1 cellular context compared by ENCODE assay signal in the genomic region with DNA sequence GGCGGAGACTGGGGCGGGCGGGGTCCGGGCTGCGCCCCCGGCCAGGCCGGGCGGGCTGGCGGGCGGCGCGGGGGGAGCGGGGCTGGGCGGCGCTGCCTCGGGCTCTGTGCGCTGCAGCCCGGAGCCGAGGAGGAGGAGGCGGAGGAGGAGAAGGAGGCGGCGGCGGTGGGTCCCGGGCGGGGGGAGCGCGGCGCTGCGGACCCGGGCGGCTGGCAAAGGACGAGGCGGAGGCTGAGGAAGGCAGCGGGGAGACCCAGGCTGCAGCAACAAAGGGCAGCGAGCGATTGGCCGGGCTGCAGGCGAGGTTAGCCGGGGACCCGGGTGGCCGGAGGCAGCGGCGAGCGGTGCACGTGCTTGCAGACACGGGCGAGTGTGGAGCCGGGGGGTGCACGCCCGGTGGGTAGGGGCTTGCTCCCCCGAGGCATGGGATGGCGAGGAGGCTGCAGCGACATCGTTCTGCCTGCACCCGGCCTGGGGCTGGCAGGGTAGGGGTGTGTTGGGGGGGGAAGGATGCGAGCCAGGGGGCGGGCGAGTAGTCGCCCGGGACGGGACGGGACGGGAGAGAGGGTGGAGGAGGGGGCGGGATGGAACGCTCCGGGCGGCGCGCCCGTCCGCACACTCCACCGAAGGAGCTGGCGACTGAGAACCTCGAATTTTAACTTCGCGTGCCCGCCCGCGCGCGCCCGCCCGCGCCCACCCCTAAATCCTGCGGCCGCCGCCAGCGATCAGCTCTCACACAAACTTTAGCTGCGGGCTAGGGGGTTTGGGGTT.
A peak's percentile ranks its signal among the peaks of the same experiment; 100 is the strongest.
TF ChIP-seq lines count a peak whose summit lies in the region.

No MANE protein-coding gene starts in this region.

TF ChIP-seq in HepG2, 621 proteins besides CTCF, POLR2A, EP300 and RAD21 (continued from another document and continues in another):
- no peak for TF ChIP-seq NRL (CRISPR knock-in tag; IDR thresholded peaks at IDR 0.05; ENCODE audit: borderline replicate concordance)
- TF ChIP-seq MAFF (IDR thresholded peaks at IDR 0.05; ENCODE audit: low read depth, low read length), result no peak
- no peak for TF ChIP-seq U2AF1 (optimal IDR thresholded peaks at IDR 0.05; ENCODE audit: low read depth, low read length)
- TF ChIP-seq ZNF564 (CRISPR knock-in tag; IDR thresholded peaks at IDR 0.05), result no peak
- no peak for TF ChIP-seq RBAK (CRISPR knock-in tag; IDR thresholded peaks at IDR 0.05)
- no peak for TF ChIP-seq ZNF737 (CRISPR knock-in tag; IDR thresholded peaks at IDR 0.05; ENCODE audit: borderline replicate concordance)
- TF ChIP-seq, protein P1, sequence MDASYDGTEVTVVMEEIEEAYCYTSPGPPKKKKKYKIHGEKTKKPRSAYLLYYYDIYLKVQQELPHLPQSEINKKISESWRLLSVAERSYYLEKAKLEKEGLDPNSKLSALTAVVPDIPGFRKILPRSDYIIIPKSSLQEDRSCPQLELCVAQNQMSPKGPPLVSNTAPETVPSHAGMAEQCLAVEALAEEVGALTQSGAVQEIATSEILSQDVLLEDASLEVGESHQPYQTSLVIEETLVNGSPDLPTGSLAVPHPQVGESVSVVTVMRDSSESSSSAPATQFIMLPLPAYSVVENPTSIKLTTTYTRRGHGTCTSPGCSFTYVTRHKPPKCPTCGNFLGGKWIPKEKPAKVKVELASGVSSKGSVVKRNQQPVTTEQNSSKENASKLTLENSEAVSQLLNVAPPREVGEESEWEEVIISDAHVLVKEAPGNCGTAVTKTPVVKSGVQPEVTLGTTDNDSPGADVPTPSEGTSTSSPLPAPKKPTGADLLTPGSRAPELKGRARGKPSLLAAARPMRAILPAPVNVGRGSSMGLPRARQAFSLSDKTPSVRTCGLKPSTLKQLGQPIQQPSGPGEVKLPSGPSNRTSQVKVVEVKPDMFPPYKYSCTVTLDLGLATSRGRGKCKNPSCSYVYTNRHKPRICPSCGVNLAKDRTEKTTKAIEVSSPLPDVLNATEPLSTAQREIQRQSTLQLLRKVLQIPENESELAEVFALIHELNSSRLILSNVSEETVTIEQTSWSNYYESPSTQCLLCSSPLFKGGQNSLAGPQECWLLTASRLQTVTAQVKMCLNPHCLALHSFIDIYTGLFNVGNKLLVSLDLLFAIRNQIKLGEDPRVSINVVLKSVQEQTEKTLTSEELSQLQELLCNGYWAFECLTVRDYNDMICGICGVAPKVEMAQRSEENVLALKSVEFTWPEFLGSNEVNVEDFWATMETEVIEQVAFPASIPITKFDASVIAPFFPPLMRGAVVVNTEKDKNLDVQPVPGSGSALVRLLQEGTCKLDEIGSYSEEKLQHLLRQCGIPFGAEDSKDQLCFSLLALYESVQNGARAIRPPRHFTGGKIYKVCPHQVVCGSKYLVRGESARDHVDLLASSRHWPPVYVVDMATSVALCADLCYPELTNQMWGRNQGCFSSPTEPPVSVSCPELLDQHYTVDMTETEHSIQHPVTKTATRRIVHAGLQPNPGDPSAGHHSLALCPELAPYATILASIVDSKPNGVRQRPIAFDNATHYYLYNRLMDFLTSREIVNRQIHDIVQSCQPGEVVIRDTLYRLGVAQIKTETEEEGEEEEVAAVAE (CRISPR knock-in tag; IDR thresholded peaks at IDR 0.05; ENCODE audit: borderline replicate concordance), result no peak
- TF ChIP-seq, protein P2, sequence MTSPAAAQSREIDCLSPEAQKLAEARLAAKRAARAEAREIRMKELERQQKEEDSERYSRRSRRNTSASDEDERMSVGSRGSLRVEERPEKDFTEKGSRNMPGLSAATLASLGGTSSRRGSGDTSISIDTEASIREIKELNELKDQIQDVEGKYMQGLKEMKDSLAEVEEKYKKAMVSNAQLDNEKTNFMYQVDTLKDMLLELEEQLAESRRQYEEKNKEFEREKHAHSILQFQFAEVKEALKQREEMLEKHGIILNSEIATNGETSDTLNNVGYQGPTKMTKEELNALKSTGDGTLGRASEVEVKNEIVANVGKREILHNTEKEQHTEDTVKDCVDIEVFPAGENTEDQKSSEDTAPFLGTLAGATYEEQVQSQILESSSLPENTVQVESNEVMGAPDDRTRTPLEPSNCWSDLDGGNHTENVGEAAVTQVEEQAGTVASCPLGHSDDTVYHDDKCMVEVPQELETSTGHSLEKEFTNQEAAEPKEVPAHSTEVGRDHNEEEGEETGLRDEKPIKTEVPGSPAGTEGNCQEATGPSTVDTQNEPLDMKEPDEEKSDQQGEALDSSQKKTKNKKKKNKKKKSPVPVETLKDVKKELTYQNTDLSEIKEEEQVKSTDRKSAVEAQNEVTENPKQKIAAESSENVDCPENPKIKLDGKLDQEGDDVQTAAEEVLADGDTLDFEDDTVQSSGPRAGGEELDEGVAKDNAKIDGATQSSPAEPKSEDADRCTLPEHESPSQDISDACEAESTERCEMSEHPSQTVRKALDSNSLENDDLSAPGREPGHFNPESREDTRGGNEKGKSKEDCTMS (CRISPR knock-in tag; conservative IDR thresholded peaks at IDR 0.05), result no peak
- no peak for TF ChIP-seq MXD4 (CRISPR knock-in tag; IDR thresholded peaks at IDR 0.05)
- TF ChIP-seq, protein P3, sequence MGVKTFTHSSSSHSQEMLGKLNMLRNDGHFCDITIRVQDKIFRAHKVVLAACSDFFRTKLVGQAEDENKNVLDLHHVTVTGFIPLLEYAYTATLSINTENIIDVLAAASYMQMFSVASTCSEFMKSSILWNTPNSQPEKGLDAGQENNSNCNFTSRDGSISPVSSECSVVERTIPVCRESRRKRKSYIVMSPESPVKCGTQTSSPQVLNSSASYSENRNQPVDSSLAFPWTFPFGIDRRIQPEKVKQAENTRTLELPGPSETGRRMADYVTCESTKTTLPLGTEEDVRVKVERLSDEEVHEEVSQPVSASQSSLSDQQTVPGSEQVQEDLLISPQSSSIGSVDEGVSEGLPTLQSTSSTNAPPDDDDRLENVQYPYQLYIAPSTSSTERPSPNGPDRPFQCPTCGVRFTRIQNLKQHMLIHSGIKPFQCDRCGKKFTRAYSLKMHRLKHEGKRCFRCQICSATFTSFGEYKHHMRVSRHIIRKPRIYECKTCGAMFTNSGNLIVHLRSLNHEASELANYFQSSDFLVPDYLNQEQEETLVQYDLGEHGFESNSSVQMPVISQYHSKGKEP (CRISPR knock-in tag; IDR thresholded peaks at IDR 0.05), result no peak
- TF ChIP-seq ZNF343 (CRISPR knock-in tag; IDR thresholded peaks at IDR 0.05), result no peak
- TF ChIP-seq ZNF3 (CRISPR knock-in tag; IDR thresholded peaks at IDR 0.05), result no peak
- TF ChIP-seq, protein P4, sequence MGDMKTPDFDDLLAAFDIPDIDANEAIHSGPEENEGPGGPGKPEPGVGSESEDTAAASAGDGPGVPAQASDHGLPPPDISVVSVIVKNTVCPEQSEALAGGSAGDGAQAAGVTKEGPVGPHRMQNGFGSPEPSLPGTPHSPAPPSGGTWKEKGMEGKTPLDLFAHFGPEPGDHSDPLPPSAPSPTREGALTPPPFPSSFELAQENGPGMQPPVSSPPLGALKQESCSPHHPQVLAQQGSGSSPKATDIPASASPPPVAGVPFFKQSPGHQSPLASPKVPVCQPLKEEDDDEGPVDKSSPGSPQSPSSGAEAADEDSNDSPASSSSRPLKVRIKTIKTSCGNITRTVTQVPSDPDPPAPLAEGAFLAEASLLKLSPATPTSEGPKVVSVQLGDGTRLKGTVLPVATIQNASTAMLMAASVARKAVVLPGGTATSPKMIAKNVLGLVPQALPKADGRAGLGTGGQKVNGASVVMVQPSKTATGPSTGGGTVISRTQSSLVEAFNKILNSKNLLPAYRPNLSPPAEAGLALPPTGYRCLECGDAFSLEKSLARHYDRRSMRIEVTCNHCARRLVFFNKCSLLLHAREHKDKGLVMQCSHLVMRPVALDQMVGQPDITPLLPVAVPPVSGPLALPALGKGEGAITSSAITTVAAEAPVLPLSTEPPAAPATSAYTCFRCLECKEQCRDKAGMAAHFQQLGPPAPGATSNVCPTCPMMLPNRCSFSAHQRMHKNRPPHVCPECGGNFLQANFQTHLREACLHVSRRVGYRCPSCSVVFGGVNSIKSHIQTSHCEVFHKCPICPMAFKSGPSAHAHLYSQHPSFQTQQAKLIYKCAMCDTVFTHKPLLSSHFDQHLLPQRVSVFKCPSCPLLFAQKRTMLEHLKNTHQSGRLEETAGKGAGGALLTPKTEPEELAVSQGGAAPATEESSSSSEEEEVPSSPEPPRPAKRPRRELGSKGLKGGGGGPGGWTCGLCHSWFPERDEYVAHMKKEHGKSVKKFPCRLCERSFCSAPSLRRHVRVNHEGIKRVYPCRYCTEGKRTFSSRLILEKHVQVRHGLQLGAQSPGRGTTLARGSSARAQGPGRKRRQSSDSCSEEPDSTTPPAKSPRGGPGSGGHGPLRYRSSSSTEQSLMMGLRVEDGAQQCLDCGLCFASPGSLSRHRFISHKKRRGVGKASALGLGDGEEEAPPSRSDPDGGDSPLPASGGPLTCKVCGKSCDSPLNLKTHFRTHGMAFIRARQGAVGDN (CRISPR knock-in tag; IDR thresholded peaks at IDR 0.05), result peak; percentile 70
- TF ChIP-seq, protein P5, sequence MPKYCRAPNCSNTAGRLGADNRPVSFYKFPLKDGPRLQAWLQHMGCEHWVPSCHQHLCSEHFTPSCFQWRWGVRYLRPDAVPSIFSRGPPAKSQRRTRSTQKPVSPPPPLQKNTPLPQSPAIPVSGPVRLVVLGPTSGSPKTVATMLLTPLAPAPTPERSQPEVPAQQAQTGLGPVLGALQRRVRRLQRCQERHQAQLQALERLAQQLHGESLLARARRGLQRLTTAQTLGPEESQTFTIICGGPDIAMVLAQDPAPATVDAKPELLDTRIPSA (CRISPR knock-in tag; IDR thresholded peaks at IDR 0.05; ENCODE audit: borderline replicate concordance), result no peak
- TF ChIP-seq PRMT3 (CRISPR knock-in tag; IDR thresholded peaks at IDR 0.05; ENCODE audit: borderline replicate concordance, low read depth), result no peak
- peak; percentile 18; the same call in 1 of the 2 replicates for TF ChIP-seq ZNF605 (CRISPR knock-in tag; IDR thresholded peaks at IDR 0.05)
- TF ChIP-seq MLLT10 (CRISPR knock-in tag; IDR thresholded peaks at IDR 0.05), result no peak
- TF ChIP-seq, protein P6, sequence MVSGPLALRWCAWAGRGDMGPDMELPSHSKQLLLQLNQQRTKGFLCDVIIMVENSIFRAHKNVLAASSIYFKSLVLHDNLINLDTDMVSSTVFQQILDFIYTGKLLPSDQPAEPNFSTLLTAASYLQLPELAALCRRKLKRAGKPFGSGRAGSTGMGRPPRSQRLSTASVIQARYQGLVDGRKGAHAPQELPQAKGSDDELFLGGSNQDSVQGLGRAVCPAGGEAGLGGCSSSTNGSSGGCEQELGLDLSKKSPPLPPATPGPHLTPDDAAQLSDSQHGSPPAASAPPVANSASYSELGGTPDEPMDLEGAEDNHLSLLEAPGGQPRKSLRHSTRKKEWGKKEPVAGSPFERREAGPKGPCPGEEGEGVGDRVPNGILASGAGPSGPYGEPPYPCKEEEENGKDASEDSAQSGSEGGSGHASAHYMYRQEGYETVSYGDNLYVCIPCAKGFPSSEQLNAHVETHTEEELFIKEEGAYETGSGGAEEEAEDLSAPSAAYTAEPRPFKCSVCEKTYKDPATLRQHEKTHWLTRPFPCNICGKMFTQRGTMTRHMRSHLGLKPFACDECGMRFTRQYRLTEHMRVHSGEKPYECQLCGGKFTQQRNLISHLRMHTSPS (CRISPR knock-in tag; IDR thresholded peaks at IDR 0.05; ENCODE audit: low read depth), result no peak
- no peak for TF ChIP-seq MAF1 (CRISPR knock-in tag; IDR thresholded peaks at IDR 0.05; ENCODE audit: borderline replicate concordance)
- TF ChIP-seq, protein P7, sequence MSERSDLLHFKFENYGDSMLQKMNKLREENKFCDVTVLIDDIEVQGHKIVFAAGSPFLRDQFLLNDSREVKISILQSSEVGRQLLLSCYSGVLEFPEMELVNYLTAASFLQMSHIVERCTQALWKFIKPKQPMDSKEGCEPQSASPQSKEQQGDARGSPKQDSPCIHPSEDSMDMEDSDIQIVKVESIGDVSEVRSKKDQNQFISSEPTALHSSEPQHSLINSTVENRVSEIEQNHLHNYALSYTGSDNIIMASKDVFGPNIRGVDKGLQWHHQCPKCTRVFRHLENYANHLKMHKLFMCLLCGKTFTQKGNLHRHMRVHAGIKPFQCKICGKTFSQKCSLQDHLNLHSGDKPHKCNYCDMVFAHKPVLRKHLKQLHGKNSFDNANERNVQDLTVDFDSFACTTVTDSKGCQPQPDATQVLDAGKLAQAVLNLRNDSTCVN (CRISPR knock-in tag; IDR thresholded peaks at IDR 0.05; ENCODE audit: borderline replicate concordance), result no peak
- TF ChIP-seq, protein P8, sequence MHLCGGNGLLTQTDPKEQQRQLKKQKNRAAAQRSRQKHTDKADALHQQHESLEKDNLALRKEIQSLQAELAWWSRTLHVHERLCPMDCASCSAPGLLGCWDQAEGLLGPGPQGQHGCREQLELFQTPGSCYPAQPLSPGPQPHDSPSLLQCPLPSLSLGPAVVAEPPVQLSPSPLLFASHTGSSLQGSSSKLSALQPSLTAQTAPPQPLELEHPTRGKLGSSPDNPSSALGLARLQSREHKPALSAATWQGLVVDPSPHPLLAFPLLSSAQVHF (CRISPR knock-in tag; IDR thresholded peaks at IDR 0.05), result no peak
- no peak for TF ChIP-seq ZNF672 (CRISPR knock-in tag; IDR thresholded peaks at IDR 0.05)
- no peak for TF ChIP-seq ATAD3A (CRISPR knock-in tag; IDR thresholded peaks at IDR 0.05)
- no peak for TF ChIP-seq MIER3 (CRISPR knock-in tag; IDR thresholded peaks at IDR 0.05; ENCODE audit: borderline replicate concordance)
- no peak for TF ChIP-seq NCOA5 (CRISPR knock-in tag; IDR thresholded peaks at IDR 0.05)
- no peak for TF ChIP-seq HNRNPL (IDR thresholded peaks at IDR 0.05; ENCODE audit: low read depth, low read length)
- TF ChIP-seq MTF2 (CRISPR knock-in tag; IDR thresholded peaks at IDR 0.05; ENCODE audit: borderline replicate concordance), result peak; percentile 43; the same call in 1 of the 2 replicates
- no peak; the same call in 1 of the 2 replicates for TF ChIP-seq ZNF891 (CRISPR knock-in tag; IDR thresholded peaks at IDR 0.05)
- peak; percentile 99 for TF ChIP-seq HNRNPK (IDR thresholded peaks at IDR 0.05; ENCODE audit: low read depth, low read length, poor library complexity, severe bottlenecking)
- TF ChIP-seq GABPB1 (CRISPR knock-in tag; IDR thresholded peaks at IDR 0.05), result peak; percentile 56; the same call in 1 of the 2 replicates
- TF ChIP-seq, protein P9, sequence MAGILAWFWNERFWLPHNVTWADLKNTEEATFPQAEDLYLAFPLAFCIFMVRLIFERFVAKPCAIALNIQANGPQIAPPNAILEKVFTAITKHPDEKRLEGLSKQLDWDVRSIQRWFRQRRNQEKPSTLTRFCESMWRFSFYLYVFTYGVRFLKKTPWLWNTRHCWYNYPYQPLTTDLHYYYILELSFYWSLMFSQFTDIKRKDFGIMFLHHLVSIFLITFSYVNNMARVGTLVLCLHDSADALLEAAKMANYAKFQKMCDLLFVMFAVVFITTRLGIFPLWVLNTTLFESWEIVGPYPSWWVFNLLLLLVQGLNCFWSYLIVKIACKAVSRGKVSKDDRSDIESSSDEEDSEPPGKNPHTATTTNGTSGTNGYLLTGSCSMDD (CRISPR knock-in tag; IDR thresholded peaks at IDR 0.05), result no peak
- 0 out of 2 replicates have a peak, but pooled peaks have one; percentile 18 for TF ChIP-seq ZNF563 (CRISPR knock-in tag; IDR thresholded peaks at IDR 0.05)
- TF ChIP-seq, protein P10, sequence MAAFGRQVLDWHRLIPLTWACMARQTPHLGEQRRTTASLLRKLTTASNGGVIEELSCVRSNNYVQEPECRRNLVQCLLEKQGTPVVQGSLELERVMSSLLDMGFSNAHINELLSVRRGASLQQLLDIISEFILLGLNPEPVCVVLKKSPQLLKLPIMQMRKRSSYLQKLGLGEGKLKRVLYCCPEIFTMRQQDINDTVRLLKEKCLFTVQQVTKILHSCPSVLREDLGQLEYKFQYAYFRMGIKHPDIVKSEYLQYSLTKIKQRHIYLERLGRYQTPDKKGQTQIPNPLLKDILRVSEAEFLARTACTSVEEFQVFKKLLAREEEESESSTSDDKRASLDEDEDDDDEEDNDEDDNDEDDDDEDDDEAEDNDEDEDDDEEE (CRISPR knock-in tag; IDR thresholded peaks at IDR 0.05), result no peak
- TF ChIP-seq FLYWCH1 (CRISPR knock-in tag; IDR thresholded peaks at IDR 0.05), result no peak
- TF ChIP-seq RXRA (CRISPR knock-in tag; IDR thresholded peaks at IDR 0.05), result peak; percentile 16; the same call in 1 of the 2 replicates
- no peak for TF ChIP-seq REL (CRISPR knock-in tag; conservative IDR thresholded peaks at IDR 0.05)
- TF ChIP-seq, protein P11, sequence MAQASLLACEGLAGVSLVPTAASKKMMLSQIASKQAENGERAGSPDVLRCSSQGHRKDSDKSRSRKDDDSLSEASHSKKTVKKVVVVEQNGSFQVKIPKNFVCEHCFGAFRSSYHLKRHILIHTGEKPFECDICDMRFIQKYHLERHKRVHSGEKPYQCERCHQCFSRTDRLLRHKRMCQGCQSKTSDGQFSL (CRISPR knock-in tag; IDR thresholded peaks at IDR 0.05), result peak; percentile 89
